8 cellular contexts compared by ENCODE assay signal in the genomic region with DNA sequence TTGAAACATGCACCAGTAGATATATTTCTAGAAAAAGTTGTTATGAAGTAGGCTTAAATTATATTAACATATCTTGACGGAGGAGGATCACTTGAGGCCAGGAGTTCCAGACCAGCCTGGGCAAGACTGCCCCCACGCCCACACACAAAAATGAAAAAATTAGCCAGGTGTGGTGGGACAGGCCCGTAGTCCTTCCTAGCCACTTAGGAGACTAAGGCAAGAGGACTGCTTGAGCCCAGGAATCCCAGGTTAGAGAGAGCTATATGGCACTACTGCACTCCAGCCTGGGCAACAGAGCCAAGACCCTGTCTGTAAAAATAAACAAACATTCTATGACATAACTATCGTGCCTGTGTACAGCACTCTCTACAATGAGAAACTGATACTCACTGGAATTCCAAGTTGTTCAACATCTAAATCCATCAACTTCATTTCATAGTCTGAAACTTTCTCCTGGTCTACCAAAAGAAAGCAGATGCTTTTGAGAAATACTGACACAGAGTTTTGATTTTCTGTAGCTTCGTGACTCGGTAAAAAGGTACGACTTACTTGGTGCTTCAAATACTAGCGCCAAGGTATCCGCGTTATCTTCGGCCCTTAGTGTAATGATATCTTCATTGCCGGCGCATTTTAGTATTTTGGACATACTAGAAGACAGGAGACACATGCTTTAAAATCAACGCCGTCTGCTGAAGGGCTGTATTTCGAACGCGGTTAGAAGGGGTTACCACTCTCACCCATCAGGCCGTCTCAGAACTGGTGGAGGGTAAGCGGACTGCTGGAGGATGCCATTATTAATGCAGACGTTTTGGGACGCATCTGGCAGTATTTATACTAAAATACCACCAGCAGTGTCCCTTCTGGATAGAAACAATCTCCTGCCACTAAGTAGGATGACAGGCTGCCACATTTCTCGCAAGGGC. TPM values are rescaled to one million over a fixed set of nuclear protein-coding genes. Genes with fewer than 3 reads are reported as not detected.
A peak's percentile ranks its signal among the peaks of the same experiment; 100 is the strongest.
DNase-seq lines count a peak whose midpoint lies in the region; ATAC-seq and TF ChIP-seq lines count a peak whose summit lies in the region.

No MANE protein-coding gene starts in this region.

- peak overlapping the region; percentile 96 for H3K4me3 Mint-ChIP-seq in activated naive CD8-positive, alpha-beta T cell treated with anti-CD3 and anti-CD28 coated beads, Interleukin-2, amount 50 U/mL, for 24 hours

- 11 to 19% (median 13%) methylated on average over 23 of the region's 23 CpGs for WGBS in heart left ventricle, 4 donors
- WGBS in lower leg skin, 2 donors = 7 to 8% methylated on average over 23 of the region's 23 CpGs
- 8% methylated on average over 23 of the region's 23 CpGs for WGBS in urinary bladder

- intact Hi-C loops in heart left ventricle (cut with DNase I) = no loop called here
- intact Hi-C loops in cardiac septum (cut with DNase I) = no loop called here
- intact Hi-C loops in lower leg skin (cut with DNase I; ENCODE audit: low total_unique reads) = no loop called here

- ATAC-seq in heart left ventricle (no peak), HG02759 (IDR thresholded peaks at IDR 0.05; ENCODE audit: unreplicated experiment) (no peak)
- ATAC-seq in activated naive CD8-positive, alpha-beta T cell treated with anti-CD3 and anti-CD28 coated beads, Interleukin-2, amount 50 U/mL, for 24 hours = no peak

- peaks cover 53% of the 10 kb centered on the region for H3K36me3 Mint-ChIP-seq in activated naive CD8-positive, alpha-beta T cell treated with anti-CD3 and anti-CD28 coated beads, Interleukin-2, amount 50 U/mL, for 24 hours (ENCODE audit: low read depth)

- H3K9me3 Mint-ChIP-seq in activated naive CD8-positive, alpha-beta T cell treated with anti-CD3 and anti-CD28 coated beads, Interleukin-2, amount 50 U/mL, for 24 hours = no peaks in the 10 kb centered on the region

- H3K27me3 Mint-ChIP-seq in activated naive CD8-positive, alpha-beta T cell treated with anti-CD3 and anti-CD28 coated beads, Interleukin-2, amount 50 U/mL, for 24 hours = no peaks in the 10 kb centered on the region

- peaks cover 0 to 36% (median 20%) of the 10 kb centered on the region in 12 donors for H3K4me1 ChIP-seq in heart left ventricle
- H3K4me1 ChIP-seq in urinary bladder (ENCODE audit: insufficient read depth) = no peaks in the 10 kb centered on the region

- H3K27ac ChIP-seq in heart left ventricle (peak overlapping the region in 2 of 12 donors; percentile 82 to 91), urinary bladder (ENCODE audit: low read depth) (no peak overlapping the region)

- peak overlapping the region; percentile 97 for H3K27ac Mint-ChIP-seq in activated naive CD8-positive, alpha-beta T cell treated with anti-CD3 and anti-CD28 coated beads, Interleukin-2, amount 50 U/mL, for 24 hours

- TF ChIP-seq POLR2A in heart left ventricle (IDR thresholded peaks at IDR 0.05) (no peak), lower leg skin (IDR thresholded peaks at IDR 0.05) (no peak)

- TF ChIP-seq CTCF in heart left ventricle (IDR thresholded peaks at IDR 0.05) = no peak
- no peak for TF ChIP-seq CTCF in lower leg skin (IDR thresholded peaks at IDR 0.05)

- no peaks in the 10 kb centered on the region for H3K27me3 ChIP-seq in heart left ventricle

- DNase-seq in heart left ventricle (no peak), cardiac septum (ENCODE audit: low spot score) (no peak), lower leg skin (ENCODE audit: low spot score in 2 of 2) (no peak), ureter (ENCODE audit: low spot score) (no peak), anterior cingulate cortex (lab: John Stamatoyannopoulos, UW) (no peak)
- DNase-seq in activated naive CD8-positive, alpha-beta T cell treated with anti-CD3 and anti-CD28 coated beads, Interleukin-2, amount 50 U/mL, for 24 hours = no peak

- H3K4me3 ChIP-seq in heart left ventricle = peak overlapping the region; percentile 64 to 98 (median 81)
- H3K4me3 ChIP-seq in lower leg skin (ENCODE audit: low read depth, poor library complexity, severe bottlenecking) = peak overlapping the region; percentile 53
- peak overlapping the region; percentile 63 for H3K4me3 ChIP-seq in urinary bladder (ENCODE audit: low read depth, low read length)

- H3K9me3 ChIP-seq in heart left ventricle = no peaks in the 10 kb centered on the region

- H3K4me1 Mint-ChIP-seq in activated naive CD8-positive, alpha-beta T cell treated with anti-CD3 and anti-CD28 coated beads, Interleukin-2, amount 50 U/mL, for 24 hours = peaks cover 60% of the 10 kb centered on the region

- H3K36me3 ChIP-seq in heart left ventricle (peaks cover 0 to 43% (median 35%) of the 10 kb centered on the region in 9 donors), urinary bladder (ENCODE audit: insufficient read depth) (peaks cover 1% of the 10 kb centered on the region)

RNA-seq across cellular contexts. Expression of gene PCNA, which starts 1.3 kb away (rescaled TPM):
- total RNA-seq in heart left ventricle (10 to 100 TPM; 20.2 to 52.7 (median 22.9) TPM), cardiac septum (16.7 TPM), lower leg skin (10 to 100 TPM; 39.4 to 47.0 (median 43.4) TPM), urinary bladder (91.9 TPM), ureter (52.0 TPM)
- polyA plus RNA-seq in heart left ventricle (10 to 100 TPM; 18.7 to 45.4 TPM), urinary bladder (56.8 TPM)

RNA-seq across cellular contexts. Expression of gene TMEM230, which starts 5.6 kb away (rescaled TPM):
- total RNA-seq in heart left ventricle = 10 to 100 TPM; 69.4 to 99.4 (median 82.0) TPM
- 100 to 1,000 TPM in 1 of 2 donors, 10 to 100 TPM in 1; 88.7 to 124 TPM for polyA plus RNA-seq in heart left ventricle
- total RNA-seq in cardiac septum = 74.9 TPM
- total RNA-seq in lower leg skin = 10 to 100 TPM; 19.7 to 44.0 (median 35.9) TPM
- 131 TPM for total RNA-seq in urinary bladder
- 116 TPM for polyA plus RNA-seq in urinary bladder
- 125 TPM for total RNA-seq in ureter

RNA-seq across cellular contexts. Expression of gene CDS2, which starts 8.3 kb away (rescaled TPM):
- total RNA-seq in heart left ventricle (100 to 1,000 TPM in 1 of 9 donors, 10 to 100 TPM in 8; 64.5 to 105 (median 86.8) TPM), cardiac septum (84.0 TPM), lower leg skin (10 to 100 TPM; 12.3 to 16.9 (median 14.7) TPM), urinary bladder (36.9 TPM), ureter (58.1 TPM)
- polyA plus RNA-seq in heart left ventricle (10 to 100 TPM; 22.5 to 24.9 TPM), urinary bladder (22.1 TPM)
